1 cellular context compared by ENCODE assay signal in the genomic region with DNA sequence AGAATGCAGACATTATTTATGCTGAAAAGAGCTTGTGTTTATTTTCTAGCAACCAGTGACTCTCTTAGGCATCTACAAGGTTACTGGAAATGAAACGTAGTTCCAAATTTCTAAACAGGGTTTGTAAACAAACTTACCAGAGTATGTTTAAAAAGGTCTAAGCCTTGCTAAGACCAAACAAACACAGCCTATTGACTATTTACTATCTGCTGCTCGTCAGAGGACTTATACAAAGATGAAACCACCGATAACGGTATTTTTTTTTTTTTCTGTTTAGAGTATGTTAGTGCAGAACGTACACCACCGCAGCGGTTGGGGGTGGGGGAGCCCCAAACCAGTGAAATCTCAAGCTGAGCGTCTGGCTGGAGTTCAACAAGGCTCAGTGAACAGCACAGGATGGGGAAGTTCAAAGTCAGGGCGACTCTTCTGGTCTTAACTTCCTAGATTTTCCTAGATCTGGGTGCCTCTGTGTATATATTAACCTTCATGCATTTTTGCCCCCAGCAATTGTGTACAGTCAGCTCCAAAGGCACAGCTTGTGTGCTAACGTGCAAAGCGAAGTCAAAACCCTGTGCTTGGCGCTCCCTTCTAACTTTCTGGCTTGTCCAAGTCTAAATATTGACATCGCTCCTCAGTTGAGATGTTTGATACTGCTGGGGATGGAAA.
A peak's percentile ranks its signal among the peaks of the same experiment; 100 is the strongest.
TF ChIP-seq lines count a peak whose summit lies in the region.

No MANE protein-coding gene starts in this region.

TF ChIP-seq in HEK293, 187 proteins besides CTCF, POLR2A, EP300 and RAD21 (continued from another document):
- TF ChIP-seq, protein P1, sequence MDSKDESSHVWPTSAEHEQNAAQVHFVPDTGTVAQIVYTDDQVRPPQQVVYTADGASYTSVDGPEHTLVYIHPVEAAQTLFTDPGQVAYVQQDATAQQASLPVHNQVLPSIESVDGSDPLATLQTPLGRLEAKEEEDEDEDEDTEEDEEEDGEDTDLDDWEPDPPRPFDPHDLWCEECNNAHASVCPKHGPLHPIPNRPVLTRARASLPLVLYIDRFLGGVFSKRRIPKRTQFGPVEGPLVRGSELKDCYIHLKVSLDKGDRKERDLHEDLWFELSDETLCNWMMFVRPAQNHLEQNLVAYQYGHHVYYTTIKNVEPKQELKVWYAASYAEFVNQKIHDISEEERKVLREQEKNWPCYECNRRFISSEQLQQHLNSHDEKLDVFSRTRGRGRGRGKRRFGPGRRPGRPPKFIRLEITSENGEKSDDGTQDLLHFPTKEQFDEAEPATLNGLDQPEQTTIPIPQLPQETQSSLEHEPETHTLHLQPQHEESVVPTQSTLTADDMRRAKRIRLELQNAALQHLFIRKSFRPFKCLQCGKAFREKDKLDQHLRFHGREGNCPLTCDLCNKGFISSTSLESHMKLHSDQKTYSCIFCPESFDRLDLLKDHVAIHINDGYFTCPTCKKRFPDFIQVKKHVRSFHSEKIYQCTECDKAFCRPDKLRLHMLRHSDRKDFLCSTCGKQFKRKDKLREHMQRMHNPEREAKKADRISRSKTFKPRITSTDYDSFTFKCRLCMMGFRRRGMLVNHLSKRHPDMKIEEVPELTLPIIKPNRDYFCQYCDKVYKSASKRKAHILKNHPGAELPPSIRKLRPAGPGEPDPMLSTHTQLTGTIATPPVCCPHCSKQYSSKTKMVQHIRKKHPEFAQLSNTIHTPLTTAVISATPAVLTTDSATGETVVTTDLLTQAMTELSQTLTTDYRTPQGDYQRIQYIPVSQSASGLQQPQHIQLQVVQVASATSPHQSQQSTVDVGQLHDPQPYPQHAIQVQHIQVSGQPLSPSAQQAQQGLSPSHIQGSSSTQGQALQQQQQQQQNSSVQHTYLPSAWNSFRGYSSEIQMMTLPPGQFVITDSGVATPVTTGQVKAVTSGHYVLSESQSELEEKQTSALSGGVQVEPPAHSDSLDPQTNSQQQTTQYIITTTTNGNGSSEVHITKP (tag by site-specific recombination; IDR thresholded peaks at IDR 0.05): peak; percentile 92
- no peak for TF ChIP-seq ZFP37 (tag by site-specific recombination; IDR thresholded peaks at IDR 0.05)
- TF ChIP-seq ZBTB17 (tag by site-specific recombination; IDR thresholded peaks at IDR 0.05): peak; percentile 72
- no peak for TF ChIP-seq ZNF521 (tag by site-specific recombination; IDR thresholded peaks at IDR 0.05)
- peak; percentile 38; the same call in 1 of the 2 replicates for TF ChIP-seq ZNF660 (tag by site-specific recombination; IDR thresholded peaks at IDR 0.05)
